In genomic region chr1:223707270-223708000, GRCh38 we compare ENCODE assay signal across 9 cellular contexts. TPM values are rescaled to one million over a fixed set of nuclear protein-coding genes. Genes with fewer than 3 reads are reported as not detected.
DNase-seq lines count a peak whose midpoint lies in the region; ATAC-seq and TF ChIP-seq lines count a peak whose summit lies in the region.
"Had no signal": no experiment of that assay in that cellular context is flagged by ENCODE, and none has a peak within 500 bp of the region (broad histone marks: within the 10 kb centered on the region; RNA-seq: fewer than 3 reads in every experiment).

No MANE protein-coding gene starts in this region.

- DNase-seq in HCEC 1CT, result peak; percentile 99
- DNase-seq in NCI-H774 (lab: John Stamatoyannopoulos, UW), result peak; percentile 84
- peak; percentile 91 for DNase-seq in epithelial cell of prostate (ENCODE audit: low read depth, low spot score)
- no peak for DNase-seq in osteocyte (ENCODE audit: extremely low spot score, unreplicated experiment)
- no peak for DNase-seq in effector memory CD8-positive, alpha-beta T cell
- DNase-seq in cortex of kidney (lab: John Stamatoyannopoulos, UW), result no peak

- no peak for ATAC-seq in HG02884 (IDR thresholded peaks at IDR 0.05; ENCODE audit: unreplicated experiment)
- no peak for ATAC-seq in GM21619 (IDR thresholded peaks at IDR 0.05; ENCODE audit: unreplicated experiment)
- ATAC-seq in effector memory CD8-positive, alpha-beta T cell (replicated peaks), result no peak

- peak overlapping the region; percentile 97 for H3K27ac ChIP-seq in epithelial cell of prostate

- peaks cover 87% of the 10 kb centered on the region for H3K4me1 Mint-ChIP-seq in osteocyte (ENCODE audit: unreplicated experiment)
- H3K4me1 Mint-ChIP-seq in effector memory CD8-positive, alpha-beta T cell (ENCODE audit: low read depth in 2 of 2), result peaks cover 14 to 18% of the 10 kb centered on the region in 2 donors

- no peaks in the 10 kb centered on the region for H3K9me3 Mint-ChIP-seq in osteocyte (ENCODE audit: unreplicated experiment)
- no peaks in the 10 kb centered on the region for H3K9me3 Mint-ChIP-seq in effector memory CD8-positive, alpha-beta T cell
- H3K9me3 Mint-ChIP-seq: T-helper 1 cell treated with Interleukin-12 subunit alpha and Interleukin-12 subunit beta and Interleukin-4 antibody, amounts not matched to agents 30 μg/mL and 1 μg/mL, for 36 hours had no signal

- peak overlapping the region; percentile 43 for H3K4me3 Mint-ChIP-seq in osteocyte (ENCODE audit: unreplicated experiment)
- no peak overlapping the region for H3K4me3 Mint-ChIP-seq in effector memory CD8-positive, alpha-beta T cell
- H3K4me3 Mint-ChIP-seq: T-helper 1 cell treated with Interleukin-12 subunit alpha and Interleukin-12 subunit beta and Interleukin-4 antibody, amounts not matched to agents 30 μg/mL and 1 μg/mL, for 36 hours had no signal

- no peaks in the 10 kb centered on the region for H3K36me3 Mint-ChIP-seq in osteocyte (ENCODE audit: unreplicated experiment)
- peaks cover 3% of the 10 kb centered on the region for H3K36me3 Mint-ChIP-seq in effector memory CD8-positive, alpha-beta T cell (ENCODE audit: insufficient read depth)

- no peak for TF ChIP-seq CTCF in osteocyte (IDR thresholded peaks at IDR 0.05)

- H3K27ac Mint-ChIP-seq in osteocyte (ENCODE audit: unreplicated experiment), result peak overlapping the region; percentile 92
- H3K27ac Mint-ChIP-seq in effector memory CD8-positive, alpha-beta T cell, result no peak overlapping the region

- H3K27me3 Mint-ChIP-seq in osteocyte (ENCODE audit: unreplicated experiment), result no peaks in the 10 kb centered on the region
- no peaks in the 10 kb centered on the region for H3K27me3 Mint-ChIP-seq in effector memory CD8-positive, alpha-beta T cell

RNA-seq across cellular contexts. Expression of gene CAPN2, which starts 4.9 kb away (rescaled TPM):
- 271 and 278 TPM in 2 replicates for total RNA-seq in osteocyte

RNA-seq across cellular contexts. Expression of gene CAPN8, which starts 41.9 kb away (rescaled TPM):
- total RNA-seq in osteocyte, result not detected in 2 replicates

Comparison
In these comparisons a context has a peak if more than half of its experiments do, and no peak if none do; other contexts are left out.
1. DNase-seq: peak in HCEC 1CT (single experiment), NCI-H774 (single experiment) and epithelial cell of prostate (single experiment); none in osteocyte (single experiment), effector memory CD8-positive, alpha-beta T cell (0 of 3) and cortex of kidney (single experiment).